ENCODE assay signal across 16 cellular contexts in the genomic region with DNA sequence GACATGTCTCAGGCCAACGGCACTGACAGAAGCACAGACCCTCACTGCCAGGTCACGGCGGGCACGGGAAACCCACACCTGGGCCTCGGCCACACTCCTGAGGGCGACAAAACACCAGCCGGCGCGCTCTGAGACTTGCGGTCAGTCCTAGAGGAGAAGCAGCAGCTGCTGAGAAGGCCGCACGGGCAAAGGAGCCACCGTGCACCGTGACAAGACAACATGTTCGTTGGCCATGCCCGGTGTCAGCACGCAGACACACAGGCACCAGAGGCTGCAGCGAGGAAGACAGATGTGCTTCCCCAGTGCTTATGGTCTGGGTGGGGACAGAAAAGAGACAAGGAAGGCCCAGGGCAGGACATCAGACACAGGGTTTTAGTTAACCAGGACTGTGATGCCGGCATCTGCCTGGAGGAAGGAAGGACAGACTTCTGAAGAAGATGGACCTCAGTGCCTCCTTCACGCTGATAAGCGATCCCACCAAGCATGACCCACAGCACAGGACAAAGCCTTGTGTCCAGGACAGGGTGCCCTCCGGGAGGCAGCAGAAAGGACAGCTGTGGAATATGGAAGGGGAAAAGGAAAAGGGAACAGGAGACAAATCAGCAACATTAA.
DNase-seq lines count a peak whose midpoint lies in the region; ATAC-seq, FAIRE-seq and TF ChIP-seq lines count a peak whose summit lies in the region.
"Had no signal": no experiment of that assay in that cellular context is flagged by ENCODE, and none has a peak within 500 bp of the region (broad histone marks: within the 10 kb centered on the region; RNA-seq: fewer than 3 reads in every experiment).

No MANE protein-coding gene starts in this region.

- peaks cover 0 to 18% of the 10 kb centered on the region in 2 donors for H3K36me3 Mint-ChIP-seq in CD4-positive, alpha-beta memory T cell
- H3K36me3 Mint-ChIP-seq in neural crest cell (ENCODE audit: low read depth), result no peaks in the 10 kb centered on the region

- peaks cover 73 to 98% (median 88%) of the 10 kb centered on the region in 4 donors for H3K4me1 Mint-ChIP-seq in CD4-positive, alpha-beta memory T cell
- H3K4me1 Mint-ChIP-seq in neural crest cell, result peaks cover 80% of the 10 kb centered on the region

- H3K9me3 ChIP-seq in CD4-positive, alpha-beta memory T cell (ENCODE audit: control insufficient read depth in 1 of 2, low read length in 2 of 2), result no peaks in the 10 kb centered on the region
- no peaks in the 10 kb centered on the region for H3K9me3 ChIP-seq in K562 (replicated peaks; ENCODE audit: control insufficient read depth, insufficient read depth, low read depth, low read length)

- in situ Hi-C loops in K562 (cut with MboI), result no loop called here

- POLR2A ChIA-PET in CD4-positive, alpha-beta memory T cell (lab: Charles Lee; ENCODE audit: partially characterized antibody), result no interaction called here
- POLR2A ChIA-PET in K562 (lab: Yijun Ruan, JAX), result no interaction called here

- peaks cover 92% of the 10 kb centered on the region for H3K4me1 ChIP-seq in CD4-positive, alpha-beta memory T cell (ENCODE audit: insufficient read depth, low read length)
- H3K4me1 ChIP-seq in K562 (replicated peaks in 1 of 2; ENCODE audit: control insufficient read depth in 2 of 2, insufficient read depth in 2 of 2, low read length in 2 of 2), result peaks cover 41 to 65% of the 10 kb centered on the region in 2 experiments

- intact Hi-C loops in CD4-positive, alpha-beta memory T cell (cut with micrococcal nuclease), result loop anchor here (5.0 kb wide), 1 partner anchor 101 kb away; the partner anchor contains the start of gene SPG7
- intact Hi-C loops in K562 (cut with micrococcal nuclease), result no loop called here

- H3K4me3 ChIP-seq in CD4-positive, alpha-beta memory T cell (ENCODE audit: low read length in 2 of 2), result no peak overlapping the region
- H3K4me3 ChIP-seq in HL-60 (replicated peaks; ENCODE audit: insufficient read depth, low read length) (no peak overlapping the region), K562 (no peak overlapping the region)
- H3K4me3 ChIP-seq: coronary artery had no signal

- H3K9me1 ChIP-seq in K562 (ENCODE audit: control insufficient read depth, insufficient read depth, low read length), result peaks cover 29% of the 10 kb centered on the region

- H3K4me3 Mint-ChIP-seq in CD4-positive, alpha-beta memory T cell, result peak overlapping the region in 7 of 8 donors; percentile 38 to 86 (median 74)
- no peak overlapping the region for H3K4me3 Mint-ChIP-seq in neural crest cell

- H3K27me3 ChIP-seq in CD4-positive, alpha-beta memory T cell (ENCODE audit: insufficient read depth, low read length), result no peaks in the 10 kb centered on the region
- H3K27me3 ChIP-seq in HL-60 (ENCODE audit: insufficient read depth, poor library complexity, severe bottlenecking) (no peaks in the 10 kb centered on the region), K562 (ENCODE audit: control insufficient read depth in 2 of 2, insufficient read depth in 2 of 2, low read length in 2 of 2) (no peaks in the 10 kb centered on the region)

- H2AFZ ChIP-seq in K562 (ENCODE audit: low read depth, low read length), result no peak overlapping the region

- 76% methylated on average over 18 of the region's 22 CpGs for WGBS in K562 (ENCODE audit: insufficient coverage, low coverage, missing lambda C conversion rate)

- H3K9ac ChIP-seq in K562 (ENCODE audit: insufficient read depth in 1 of 2, low read depth in 2 of 2, low read length in 2 of 2), result peak overlapping the region in 1 of 2 experiments; percentile 81; a peak in 2 of 4 replicates

- H3K27me3 Mint-ChIP-seq in CD4-positive, alpha-beta memory T cell, result no peaks in the 10 kb centered on the region
- no peaks in the 10 kb centered on the region for H3K27me3 Mint-ChIP-seq in neural crest cell (ENCODE audit: low read depth)

- CTCF ChIA-PET in CD4-positive, alpha-beta memory T cell (lab: Charles Lee; ENCODE audit: partially characterized antibody), result no interaction called here
- CTCF ChIA-PET in K562 (lab: Yijun Ruan, JAX; ENCODE audit: low intra/inter-chr PET ratio), result no interaction called here

- no peak for TF ChIP-seq CTCF in HL-60 (IDR thresholded peaks at IDR 0.05; ENCODE audit: insufficient read depth, low read length)
- no peak for TF ChIP-seq CTCF in K562 (IDR thresholded peaks at IDR 0.05 in 2 of 3, conservative IDR thresholded peaks at IDR 0.05 in 1 of 3; ENCODE audit: insufficient read depth in 2 of 3, low read depth in 1 of 3, low read length in 3 of 3)
- no peak for TF ChIP-seq CTCF in neural crest cell (conservative IDR thresholded peaks at IDR 0.05)
- no peak for TF ChIP-seq CTCF in D721Med (IDR thresholded peaks at IDR 0.05; ENCODE audit: insufficient read depth, missing control alignments)

- H3K27ac ChIP-seq in CD4-positive, alpha-beta memory T cell (ENCODE audit: low read depth, low read length), result peak overlapping the region; percentile 66
- H3K27ac ChIP-seq in HL-60 (replicated peaks), result peak overlapping the region; percentile 0; the same call in 1 of the 2 replicates
- no peak overlapping the region for H3K27ac ChIP-seq in K562 (ENCODE audit: extremely low read depth, low read depth, low read length)
- H3K27ac ChIP-seq: coronary artery had no signal

- no peaks in the 10 kb centered on the region for H3K9me3 Mint-ChIP-seq in CD4-positive, alpha-beta memory T cell
- H3K9me3 Mint-ChIP-seq in neural crest cell, result no peaks in the 10 kb centered on the region

- TF ChIP-seq EP300 in K562 (IDR thresholded peaks at IDR 0.05; ENCODE audit: low read length), result no peak

- TF ChIP-seq POLR2A in K562 (conservative IDR thresholded peaks at IDR 0.05), result no peak
- TF ChIP-seq POLR2A in erythroblast (IDR thresholded peaks at IDR 0.05; ENCODE audit: low read length), result no peak

- peaks cover 98% of the 10 kb centered on the region for H3K79me2 ChIP-seq in K562 (ENCODE audit: control insufficient read depth, insufficient read depth, low read length)

- peak overlapping the region; percentile 93 to 97 (median 95) for H3K27ac Mint-ChIP-seq in CD4-positive, alpha-beta memory T cell
- peak overlapping the region; percentile 75 for H3K27ac Mint-ChIP-seq in neural crest cell (ENCODE audit: unreplicated experiment)

- peak overlapping the region; percentile 11; the same call in 1 of the 2 replicates for H3K4me2 ChIP-seq in K562 (ENCODE audit: insufficient read depth, low read length)

- H4K20me1 ChIP-seq in K562 (replicated peaks; ENCODE audit: control insufficient read depth, insufficient read depth, low read length), result peaks cover 93% of the 10 kb centered on the region

- ATAC-seq in K562 (peak; percentile 3), HG02610 (IDR thresholded peaks at IDR 0.05; ENCODE audit: unreplicated experiment) (no peak)

- no TSS peak for BruUV-seq in K562 (replicated peaks; lab: Mats Ljungman, UMichigan)

- DNase-seq in CD4-positive, alpha-beta memory T cell, result no peak
- peak in 1 of 2 experiments; percentile 70 for DNase-seq in HL-60 (ENCODE audit: low read depth in 1 of 2, low spot score in 1 of 2)
- no peak for DNase-seq in K562 (ENCODE audit: extremely low read depth in 1 of 4, low spot score in 3 of 4)
- no peak for DNase-seq in neural crest cell (ENCODE audit: low read depth, low spot score)
- no peak for DNase-seq in NK-92 treated with Interleukin-12 subunit alpha and Interleukin-12 subunit beta, amount 100 ng/mL, for 24 hours (lab: John Stamatoyannopoulos, UW)
- DNase-seq in erythroblast (lab: John Stamatoyannopoulos, UW), result no peak
- DNase-seq in D721Med (ENCODE audit: insufficient read length, low spot score), result no peak
- DNase-seq: activated gamma-delta T cell; DMS53; foreskin fibroblast; HCEC 1CT; kidney glomerular epithelial cell; NCI-H2171 treated with DMSO at 0.1 percent for 48 hours; stimulated activated CD4-positive, alpha-beta T cell treated with anti-CD3 and anti-CD28 coated beads, Interleukin-4, amount 100 ng/mL, for 1 hour had no signal

- FAIRE-seq in K562 (lab: Jason Lieb, UNC) (peak; percentile 40), D721Med (lab: Jason Lieb, UNC) (no peak)

- H3K36me3 ChIP-seq in CD4-positive, alpha-beta memory T cell (ENCODE audit: insufficient read depth, low read length), result no peaks in the 10 kb centered on the region
- peaks cover 23% of the 10 kb centered on the region; the same call in 2 of the 3 replicates for H3K36me3 ChIP-seq in K562 (ENCODE audit: control insufficient read depth, insufficient read depth, low read length)

- TF ChIP-seq RAD21 in K562 (CRISPR knock-in tag; conservative IDR thresholded peaks at IDR 0.05 in 1 of 2, IDR thresholded peaks at IDR 0.05 in 1 of 2), result no peak

TF ChIP-seq in K562, 482 proteins besides CTCF, POLR2A, EP300 and RAD21:
- TF ChIP-seq FOXK1 (CRISPR knock-in tag; IDR thresholded peaks at IDR 0.05; ENCODE audit: borderline replicate concordance) (0 out of 2 replicates have a peak, but pooled peaks have one; percentile 4), RBM22 (IDR thresholded peaks at IDR 0.05; ENCODE audit: low read depth, low read length, poor library complexity, severe bottlenecking) (peak; percentile 88), ELF4 (CRISPR knock-in tag; IDR thresholded peaks at IDR 0.05) (no peak), IFI16 (CRISPR knock-in tag; IDR thresholded peaks at IDR 0.05) (no peak), HNRNPL (IDR thresholded peaks at IDR 0.05; ENCODE audit: low read depth, low read length) (no peak), POLR2G (IDR thresholded peaks at IDR 0.05; ENCODE audit: low read depth, low read length) (peak; percentile 42), ESRRA (IDR thresholded peaks at IDR 0.05; ENCODE audit: borderline replicate concordance, low read depth) (no peak), MCM3 (IDR thresholded peaks at IDR 0.05) (no peak), HDAC3 (IDR thresholded peaks at IDR 0.05; ENCODE audit: borderline replicate concordance, partially characterized antibody) (no peak)
